1 cellular context compared by ENCODE assay signal in genomic region chr21:41374177-41374712, GRCh38.
TF ChIP-seq lines count a peak whose summit lies in the region.

No MANE protein-coding gene starts in this region.

TF ChIP-seq in GM12878, 131 proteins besides CTCF, POLR2A, EP300 and RAD21:
- TF ChIP-seq POLR2AphosphoS5 (IDR thresholded peaks at IDR 0.05; ENCODE audit: low read length) (0 out of 2 replicates have a peak, but pooled peaks have one; percentile 39), CEBPB (IDR thresholded peaks at IDR 0.05; ENCODE audit: borderline replicate concordance in 1 of 2, low read depth in 2 of 2, low read length in 2 of 2) (no peak)
- TF ChIP-seq, protein P1, sequence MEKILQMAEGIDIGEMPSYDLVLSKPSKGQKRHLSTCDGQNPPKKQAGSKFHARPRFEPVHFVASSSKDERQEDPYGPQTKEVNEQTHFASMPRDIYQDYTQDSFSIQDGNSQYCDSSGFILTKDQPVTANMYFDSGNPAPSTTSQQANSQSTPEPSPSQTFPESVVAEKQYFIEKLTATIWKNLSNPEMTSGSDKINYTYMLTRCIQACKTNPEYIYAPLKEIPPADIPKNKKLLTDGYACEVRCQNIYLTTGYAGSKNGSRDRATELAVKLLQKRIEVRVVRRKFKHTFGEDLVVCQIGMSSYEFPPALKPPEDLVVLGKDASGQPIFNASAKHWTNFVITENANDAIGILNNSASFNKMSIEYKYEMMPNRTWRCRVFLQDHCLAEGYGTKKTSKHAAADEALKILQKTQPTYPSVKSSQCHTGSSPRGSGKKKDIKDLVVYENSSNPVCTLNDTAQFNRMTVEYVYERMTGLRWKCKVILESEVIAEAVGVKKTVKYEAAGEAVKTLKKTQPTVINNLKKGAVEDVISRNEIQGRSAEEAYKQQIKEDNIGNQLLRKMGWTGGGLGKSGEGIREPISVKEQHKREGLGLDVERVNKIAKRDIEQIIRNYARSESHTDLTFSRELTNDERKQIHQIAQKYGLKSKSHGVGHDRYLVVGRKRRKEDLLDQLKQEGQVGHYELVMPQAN (conservative IDR thresholded peaks at IDR 0.05): no peak
